ENCODE assay signal across 17 cellular contexts in genomic region chr15:99506399-99506798, GRCh38.
"Had no signal": no experiment of that assay in that cellular context is flagged by ENCODE, and none has a peak within 500 bp of the region (broad histone marks: within the 10 kb centered on the region; RNA-seq: fewer than 3 reads in every experiment).

No MANE protein-coding gene starts in this region.

- H3K27ac Mint-ChIP-seq: activated CD4-positive, alpha-beta T cell treated with anti-CD3 and anti-CD28 coated beads, Interleukin-2, amount 10 ng/mL, durations not matched to agents 7 days and 5 days; activated naive CD8-positive, alpha-beta T cell treated with anti-CD3 and anti-CD28 coated beads, Interleukin-2, amount 50 U/mL, for 24 hours; T-helper 2 cell treated with Interferon-gamma antibody and Interleukin-4, amounts not matched to agents 5 μg/mL and 100 μg/mL, for 36 hours had no signal

- H3K27ac ChIP-seq: breast epithelium had no signal

- H3K36me3 ChIP-seq: ascending aorta, breast epithelium, pancreas, suprapubic skin had no signal

- H3K36me3 Mint-ChIP-seq: naive B cell had no signal

- H3K9me3 Mint-ChIP-seq: activated CD4-positive, alpha-beta T cell treated with anti-CD3 and anti-CD28 coated beads, Interleukin-2, amount 10 ng/mL, durations not matched to agents 7 days and 5 days; activated naive CD8-positive, alpha-beta T cell treated with anti-CD3 and anti-CD28 coated beads, Interleukin-2, amount 50 U/mL, for 24 hours; naive B cell; T-helper 2 cell treated with Interferon-gamma antibody and Interleukin-4, amounts not matched to agents 5 μg/mL and 100 μg/mL, for 36 hours had no signal

- H3K4me1 ChIP-seq: breast epithelium had no signal

- H3K27me3 Mint-ChIP-seq: activated CD4-positive, alpha-beta T cell treated with anti-CD3 and anti-CD28 coated beads, Interleukin-2, amount 10 ng/mL, durations not matched to agents 7 days and 5 days; activated naive CD8-positive, alpha-beta T cell treated with anti-CD3 and anti-CD28 coated beads, Interleukin-2, amount 50 U/mL, for 24 hours; naive B cell had no signal

- DNase-seq: activated CD4-positive, alpha-beta T cell treated with anti-CD3 and anti-CD28 coated beads, Interleukin-2, amount 10 ng/mL, durations not matched to agents 7 days and 5 days; activated naive CD4-positive, alpha-beta T cell treated with Interleukin-2 at 50 U/mL for 16 hours; activated naive CD8-positive, alpha-beta T cell treated with anti-CD3 and anti-CD28 coated beads, Interleukin-2, amount 50 U/mL, for 24 hours; activated T-cell treated with anti-CD3 and anti-CD28 coated beads for 4 hours; cerebellar nuclear complex; effector CD8-positive, alpha-beta T cell; left colon; naive B cell; pancreas; stimulated activated CD4-positive, alpha-beta T cell treated with anti-CD3 and anti-CD28 coated beads, Interleukin-4, amount 100 ng/mL, for 24 hours; stimulated activated naive CD8-positive, alpha-beta T cell treated with anti-CD3 and anti-CD28 coated beads, Interleukin-15, Interleukin-2, amounts not matched to agents 100 U/mL and 50 U/mL, for 24 hours; trophoblast cell had no signal

- H3K4me3 ChIP-seq: breast epithelium, pancreas, skin epidermis, suprapubic skin had no signal

- H3K9me3 ChIP-seq: ascending aorta, breast epithelium, pancreas, suprapubic skin had no signal

- ATAC-seq: activated naive CD8-positive, alpha-beta T cell treated with anti-CD3 and anti-CD28 coated beads, Interleukin-2, amount 50 U/mL, for 24 hours; left colon; pancreas; stimulated activated naive CD8-positive, alpha-beta T cell treated with anti-CD3 and anti-CD28 coated beads, Interleukin-15, Interleukin-2, amounts not matched to agents 100 U/mL and 50 U/mL, for 24 hours had no signal

- H3K27me3 ChIP-seq: ascending aorta, breast epithelium, pancreas, suprapubic skin had no signal

- H3K4me3 Mint-ChIP-seq: activated CD4-positive, alpha-beta T cell treated with anti-CD3 and anti-CD28 coated beads, Interleukin-2, amount 10 ng/mL, durations not matched to agents 7 days and 5 days; activated naive CD8-positive, alpha-beta T cell treated with anti-CD3 and anti-CD28 coated beads, Interleukin-2, amount 50 U/mL, for 24 hours; T-helper 2 cell treated with Interferon-gamma antibody and Interleukin-4, amounts not matched to agents 5 μg/mL and 100 μg/mL, for 36 hours had no signal
